ENCODE assay signal across 22 cellular contexts in genomic region chr3:117117188-117117936, GRCh38.
"Had no signal": no experiment of that assay in that cellular context is flagged by ENCODE, and none has a peak within 500 bp of the region (broad histone marks: within the 10 kb centered on the region; RNA-seq: fewer than 3 reads in every experiment).

No MANE protein-coding gene starts in this region.

- H3K4me3 Mint-ChIP-seq: activated naive CD4-positive, alpha-beta T cell treated with anti-CD3 and anti-CD28 coated beads, Interleukin-2, amount 50 U/mL, for 24 hours; naive thymus-derived CD4-positive, alpha-beta T cell; neural crest cell; stimulated activated naive CD8-positive, alpha-beta T cell treated with anti-CD3 and anti-CD28 coated beads, Interleukin-15, Interleukin-2, amounts not matched to agents 100 ng/mL and 50 ng/mL, for 24 hours had no signal

- H3K4me3 ChIP-seq: ascending aorta, hepatocyte, thyroid gland had no signal

- FAIRE-seq: endothelial cell of umbilical vein had no signal

- H3K9me3 Mint-ChIP-seq: activated naive CD4-positive, alpha-beta T cell treated with anti-CD3 and anti-CD28 coated beads, Interleukin-2, amount 50 U/mL, for 24 hours; neural crest cell had no signal

- ATAC-seq: esophagus mucosa; naive thymus-derived CD4-positive, alpha-beta T cell had no signal

- H3K36me3 Mint-ChIP-seq: activated naive CD4-positive, alpha-beta T cell treated with anti-CD3 and anti-CD28 coated beads, Interleukin-2, amount 50 U/mL, for 24 hours had no signal

- DNase-seq: activated gamma-delta T cell treated with Interleukin-2 at 50 U/mL for 16 hours; activated T-cell treated with anti-CD3 and anti-CD28 coated beads, Interleukin-2, amount 50 U/mL, for 1 hour; central memory CD4-positive, alpha-beta T cell; effector memory CD4-positive, alpha-beta T cell; foreskin melanocyte; kidney glomerular epithelial cell; mesenchymal stem cell; naive thymus-derived CD4-positive, alpha-beta T cell; retina; stimulated activated CD4-positive, alpha-beta T cell treated with anti-CD3 and anti-CD28 coated beads, Interleukin-4, amount 100 ng/mL, for 24 hours; substantia nigra; T-helper 1 cell; T-helper 9 cell; thyroid gland had no signal

- H3K4me2 ChIP-seq: hepatocyte had no signal

- H3K27ac ChIP-seq: ascending aorta, hepatocyte, thyroid gland had no signal

- H3K4me1 Mint-ChIP-seq: activated naive CD4-positive, alpha-beta T cell treated with anti-CD3 and anti-CD28 coated beads, Interleukin-2, amount 50 U/mL, for 24 hours; naive thymus-derived CD4-positive, alpha-beta T cell had no signal

- H3K4me1 ChIP-seq: ascending aorta, thyroid gland had no signal

- H3K27ac Mint-ChIP-seq: activated naive CD4-positive, alpha-beta T cell treated with anti-CD3 and anti-CD28 coated beads, Interleukin-2, amount 50 U/mL, for 24 hours; naive thymus-derived CD4-positive, alpha-beta T cell; stimulated activated naive CD8-positive, alpha-beta T cell treated with anti-CD3 and anti-CD28 coated beads, Interleukin-15, Interleukin-2, amounts not matched to agents 100 ng/mL and 50 ng/mL, for 24 hours had no signal

- H3K79me2 ChIP-seq: hepatocyte had no signal

- H3K9me3 ChIP-seq: ascending aorta, thyroid gland had no signal

- H3K27me3 Mint-ChIP-seq: activated naive CD4-positive, alpha-beta T cell treated with anti-CD3 and anti-CD28 coated beads, Interleukin-2, amount 50 U/mL, for 24 hours; naive thymus-derived CD4-positive, alpha-beta T cell; progenitor cell of endocrine pancreas; stimulated activated naive CD8-positive, alpha-beta T cell treated with anti-CD3 and anti-CD28 coated beads, Interleukin-15, Interleukin-2, amounts not matched to agents 100 ng/mL and 50 ng/mL, for 24 hours had no signal

- H3K36me3 ChIP-seq: ascending aorta, thyroid gland had no signal

- H3K27me3 ChIP-seq: ascending aorta, hepatocyte, thyroid gland had no signal
